8 cellular contexts compared by ENCODE assay signal in genomic region chr17:76264755-76265623, GRCh38. TPM values are rescaled to one million over a fixed set of nuclear protein-coding genes. Genes with fewer than 3 reads are reported as not detected.
DNase-seq lines count a peak whose midpoint lies in the region; ATAC-seq and TF ChIP-seq lines count a peak whose summit lies in the region.

Gene UBALD2, plus strand, starts transcription at chr17:76265348. Its CDS starts 158 bp downstream, at chr17:76265506.

- CTCF ChIA-PET in activated B cell treated with CpG ODN at 0.5 μM for 24 hours (lab: Charles Lee) = interaction anchor here (0.6 to 3.5 kb wide), 9 partner anchors 8 to 144 kb away, joined by 3 to 28 read pairs (median 3); no protein-coding TSS in a partner anchor

- H3K27ac ChIP-seq in caudate nucleus (ENCODE audit: low read depth, low read length) = peak within 1 kb of the TSS; percentile 78

- DNase-seq in AG08395 (ENCODE audit: low spot score) (peak; percentile 99), NCI-H345 (lab: John Stamatoyannopoulos, UW) (peak; percentile 100), activated B cell treated with CpG ODN at 0.5 μM for 24 hours (peak; percentile 97), caudate nucleus (lab: John Stamatoyannopoulos, UW) (peak; percentile 84 to 100 (median 99)), immature natural killer cell (peak; percentile 99 to 100 (median 99)), smooth muscle cell of the brain vasculature (ENCODE audit: low read depth, low spot score) (peak; percentile 99)

- peak; percentile 96 for TF ChIP-seq POLR2A in GM18951 (IDR thresholded peaks at IDR 0.05; ENCODE audit: extremely low read depth, insufficient read depth, insufficient read length)

- in situ Hi-C loops in GM18951 (cut with MboI; ENCODE audit: low sequenced_read_pairs, unreplicated experiment) = no loop called here

- H3K27me3 Mint-ChIP-seq in activated B cell treated with CpG ODN at 0.5 μM for 24 hours (no peaks in the 10 kb centered on the region), immature natural killer cell (ENCODE audit: low read depth in 3 of 3) (peaks cover 20 to 40% (median 35%) of the 10 kb centered on the region in 3 donors)

- H3K9me3 Mint-ChIP-seq in activated B cell treated with CpG ODN at 0.5 μM for 24 hours = no peaks in the 10 kb centered on the region
- no peaks in the 10 kb centered on the region for H3K9me3 Mint-ChIP-seq in immature natural killer cell

- TF ChIP-seq CTCF in activated B cell treated with CpG ODN at 0.5 μM for 24 hours (IDR thresholded peaks at IDR 0.05) = no peak

- H3K4me1 Mint-ChIP-seq in activated B cell treated with CpG ODN at 0.5 μM for 24 hours = peaks cover 80% of the 10 kb centered on the region
- peaks cover 74% of the 10 kb centered on the region in 2 donors for H3K4me1 Mint-ChIP-seq in immature natural killer cell

- H3K27ac Mint-ChIP-seq in activated B cell treated with CpG ODN at 0.5 μM for 24 hours (peak within 1 kb of the TSS; percentile 94), immature natural killer cell (peak within 1 kb of the TSS; percentile 89 to 99 (median 94))

- peaks cover 29% of the 10 kb centered on the region for H3K36me3 Mint-ChIP-seq in activated B cell treated with CpG ODN at 0.5 μM for 24 hours (ENCODE audit: low read depth)
- H3K36me3 Mint-ChIP-seq in immature natural killer cell = no peaks in the 10 kb centered on the region

- POLR2A ChIA-PET in activated B cell treated with CpG ODN at 0.5 μM for 24 hours (lab: Charles Lee) = interaction anchor here (0.6 to 17.7 kb wide), 33 partner anchors 8 to 1901 kb away, joined by 3 to 481 read pairs (median 5); partner anchors contain the start of genes EXOC7, FOXJ1, RNF157 and SRP68

- H3K4me3 Mint-ChIP-seq in activated B cell treated with CpG ODN at 0.5 μM for 24 hours (peak within 1 kb of the TSS; percentile 92), immature natural killer cell (peak within 1 kb of the TSS; percentile 87 to 90 (median 89))

- intact Hi-C loops in activated B cell treated with CpG ODN at 0.5 μM for 24 hours (cut with micrococcal nuclease) = loop anchor here (1.0 to 10.0 kb wide), 5 partner anchors 7 to 970 kb away; partner anchors contain the start of gene UNK

- ATAC-seq in HG03196 (IDR thresholded peaks at IDR 0.05; ENCODE audit: unreplicated experiment) (peak; percentile 60), activated B cell treated with CpG ODN at 0.5 μM for 24 hours (ENCODE audit: low read depth) (peak; percentile 77)

RNA-seq across cellular contexts. Expression of gene UBALD2, which starts in this region (rescaled TPM):
- total RNA-seq in activated B cell treated with CpG ODN at 0.5 μM for 24 hours = 144 and 152 TPM in 2 replicates
- polyA plus RNA-seq in immature natural killer cell = 1 to 10 TPM; 1.5 to 4.5 (median 3.9) TPM

Comparison
In these comparisons a context has a peak if more than half of its experiments do, and no peak if none do; other contexts are left out.
1. Peak in every context shown above with its lines: DNase-seq, ATAC-seq and H3K27ac ChIP-seq.